Comparison of ENCODE assay signal across 15 cellular contexts in genomic region chr10:94212876-94213595, GRCh38.
DNase-seq lines count a peak whose midpoint lies in the region; ATAC-seq and TF ChIP-seq lines count a peak whose summit lies in the region.
"Had no signal": no experiment of that assay in that cellular context is flagged by ENCODE, and none has a peak within 500 bp of the region (broad histone marks: within the 10 kb centered on the region; RNA-seq: fewer than 3 reads in every experiment).

No MANE protein-coding gene starts in this region.

- H3K9me3 Mint-ChIP-seq in brain, result no peaks in the 10 kb centered on the region
- H3K9me3 Mint-ChIP-seq: activated naive CD8-positive, alpha-beta T cell treated with anti-CD3 and anti-CD28 coated beads, Interleukin-2, amount 10 ng/mL, durations not matched to agents 7 days and 5 days had no signal

- no peak overlapping the region for H3K4me3 Mint-ChIP-seq in brain
- H3K4me3 Mint-ChIP-seq: activated naive CD8-positive, alpha-beta T cell treated with anti-CD3 and anti-CD28 coated beads, Interleukin-2, amount 10 ng/mL, durations not matched to agents 7 days and 5 days; B cell had no signal

- no peak overlapping the region for H3K4me2 ChIP-seq in GM23248 (ENCODE audit: unreplicated experiment)

- no peaks in the 10 kb centered on the region for H4K20me1 ChIP-seq in GM23248 (ENCODE audit: insufficient read depth)

- H3K4me3 ChIP-seq in GM23248 (no peak overlapping the region), skeletal muscle tissue (ENCODE audit: low read length in 3 of 3) (no peak overlapping the region)
- H3K4me3 ChIP-seq: heart right ventricle, lung, MG63 had no signal

- H3K36me3 ChIP-seq in GM23248 (ENCODE audit: low read depth) (no peaks in the 10 kb centered on the region), skeletal muscle tissue (ENCODE audit: control insufficient read depth in 3 of 3, insufficient read depth in 3 of 3, low read length in 3 of 3) (no peaks in the 10 kb centered on the region)
- H3K36me3 ChIP-seq: heart right ventricle, MG63 had no signal

- no peak for TF ChIP-seq CTCF in brain (conservative IDR thresholded peaks at IDR 0.05)

- H3K9me2 ChIP-seq in GM23248 (ENCODE audit: insufficient read depth), result no peaks in the 10 kb centered on the region

- DNase-seq in GM23248, result peak; percentile 49
- peak; percentile 76 for DNase-seq in kidney tubule cell (ENCODE audit: low spot score)
- DNase-seq in NCI-H2081 (lab: John Stamatoyannopoulos, UW), result no peak
- DNase-seq in DMS53 treated with DMSO at 0.1 percent for 48 hours (lab: John Stamatoyannopoulos, UW; ENCODE audit: unreplicated experiment), result no peak
- no peak for DNase-seq in KBM-7
- DNase-seq: activated naive CD8-positive, alpha-beta T cell treated with anti-CD3 and anti-CD28 coated beads, Interleukin-2, amount 10 ng/mL, durations not matched to agents 7 days and 5 days; DND-41; heart right ventricle; MG63; NCI-H345 had no signal

- peaks cover 7% of the 10 kb centered on the region; the same call in 1 of the 2 replicates for H3K4me1 ChIP-seq in GM23248 (ENCODE audit: insufficient read depth)
- peaks cover 28 to 42% (median 38%) of the 10 kb centered on the region in 3 donors for H3K4me1 ChIP-seq in skeletal muscle tissue (ENCODE audit: control insufficient read depth in 3 of 3, insufficient read depth in 3 of 3, low read length in 3 of 3)

- no peaks in the 10 kb centered on the region for H3K27me3 ChIP-seq in GM23248 (replicated peaks; ENCODE audit: insufficient read depth)
- no peaks in the 10 kb centered on the region for H3K27me3 ChIP-seq in skeletal muscle tissue (ENCODE audit: control insufficient read depth in 3 of 3, insufficient read depth in 3 of 3, low read length in 3 of 3)
- H3K27me3 ChIP-seq: heart right ventricle, MG63 had no signal

- ATAC-seq in HG03521 (IDR thresholded peaks at IDR 0.05; ENCODE audit: unreplicated experiment), result no peak

- H3K27ac ChIP-seq in GM23248, result no peak overlapping the region
- peak overlapping the region; percentile 79 for H3K27ac ChIP-seq in skeletal muscle tissue (ENCODE audit: low read depth, low read length)

- no peaks in the 10 kb centered on the region for H3K36me3 Mint-ChIP-seq in brain
- H3K36me3 Mint-ChIP-seq: activated naive CD8-positive, alpha-beta T cell treated with anti-CD3 and anti-CD28 coated beads, Interleukin-2, amount 10 ng/mL, durations not matched to agents 7 days and 5 days had no signal

- WGBS in GM23248 (ENCODE audit: low coverage in 1 of 2, low lambda C conversion rate in 2 of 2, missing lambda C conversion rate in 2 of 2), 2 experiments, result 57 to 58% methylated on average over 3 of the region's 3 CpGs

- 0 out of 2 replicates have a peak overlapping the region, but pooled peaks have one; percentile 0 for H2AFZ ChIP-seq in GM23248

- H3K9me3 ChIP-seq in GM23248 (ENCODE audit: low read depth) (no peaks in the 10 kb centered on the region), skeletal muscle tissue (ENCODE audit: control insufficient read depth in 3 of 3, low read length in 3 of 3) (no peaks in the 10 kb centered on the region)
- H3K9me3 ChIP-seq: heart right ventricle, MG63 had no signal

- no peaks in the 10 kb centered on the region for H3K27me3 Mint-ChIP-seq in brain

- no peaks in the 10 kb centered on the region for H3K79me2 ChIP-seq in GM23248 (ENCODE audit: insufficient read depth)

- in situ Hi-C loops in GM23248 (cut with MboI) (no loop called here), KBM-7 (cut with MboI; ENCODE audit: low pct_unique_long_range_greater_than_20kb, low sequenced_read_pairs) (no loop called here)

- H3K9ac ChIP-seq in GM23248 (no peak overlapping the region), skeletal muscle tissue (ENCODE audit: low read depth in 1 of 3, low read length in 3 of 3) (peak overlapping the region in 1 of 3 donors; percentile 2)

- H3K4me1 Mint-ChIP-seq in brain, result peaks cover 35% of the 10 kb centered on the region
- H3K4me1 Mint-ChIP-seq: activated naive CD8-positive, alpha-beta T cell treated with anti-CD3 and anti-CD28 coated beads, Interleukin-2, amount 10 ng/mL, durations not matched to agents 7 days and 5 days; B cell had no signal

- peak overlapping the region in 3 of 5 experiments; percentile 3 to 65 (median 26) for H3K27ac Mint-ChIP-seq in brain
- H3K27ac Mint-ChIP-seq: activated naive CD8-positive, alpha-beta T cell treated with anti-CD3 and anti-CD28 coated beads, Interleukin-2, amount 10 ng/mL, durations not matched to agents 7 days and 5 days; B cell had no signal

- H3F3A ChIP-seq in GM23248 (ENCODE audit: insufficient read depth), result no peaks in the 10 kb centered on the region

Comparison
In these comparisons a context has a peak if more than half of its experiments do, and no peak if none do; other contexts are left out.
1. DNase-seq: peak in GM23248 (single experiment) and kidney tubule cell (single experiment); none in NCI-H2081 (0 of 2), DMS53 treated with DMSO at 0.1 percent for 48 hours (single experiment) and KBM-7 (single experiment).